ENCODE assay signal across 8 cellular contexts in genomic region chrX:102516314-102516936, GRCh38. TPM values are rescaled to one million over a fixed set of nuclear protein-coding genes. Genes with fewer than 3 reads are reported as not detected.
DNase-seq lines count a peak whose midpoint lies in the region; ATAC-seq, FAIRE-seq and TF ChIP-seq lines count a peak whose summit lies in the region.

TSS of gene TMSB15A (minus strand) at chrX:102516739.

- no peaks in the 10 kb centered on the region for H3K4me1 ChIP-seq in keratinocyte (ENCODE audit: control insufficient read depth, extremely low read depth, insufficient read depth, low read length)

- dilution Hi-C loops in keratinocyte (cut with MboI; ENCODE audit: extremely low pct_ligation_motif_present, low sequenced_read_pairs): no loop called here

- ATAC-seq in HG02588 (IDR thresholded peaks at IDR 0.05; ENCODE audit: unreplicated experiment): peak; percentile 60
- no peak for ATAC-seq in GM19023 (IDR thresholded peaks at IDR 0.05; ENCODE audit: unreplicated experiment)

- H3K9ac ChIP-seq in keratinocyte (ENCODE audit: control insufficient read depth, extremely low read depth, insufficient read depth, low read length): no peak within 1 kb of the TSS

- peak within 1 kb of the TSS; percentile 22 for H3K4me2 ChIP-seq in keratinocyte (ENCODE audit: control insufficient read depth, extremely low read depth, insufficient read depth, low read depth, low read length)

- no peak for TF ChIP-seq CTCF in keratinocyte (optimal IDR thresholded peaks at IDR 0.05 in 1 of 3, IDR thresholded peaks at IDR 0.05 in 1 of 3, conservative IDR thresholded peaks at IDR 0.05 in 1 of 3; ENCODE audit: extremely low read depth in 1 of 3, insufficient read depth in 2 of 3, low read length in 3 of 3)

- no peaks in the 10 kb centered on the region for H4K20me1 ChIP-seq in keratinocyte (ENCODE audit: control insufficient read depth, extremely low read depth, insufficient read depth, low read length)

- peak within 1 kb of the TSS; percentile 33 for H2AFZ ChIP-seq in keratinocyte (ENCODE audit: control insufficient read depth, low read length)

- no peak within 1 kb of the TSS for H3K27ac ChIP-seq in keratinocyte (ENCODE audit: control insufficient read depth, insufficient read depth, low read length)

- no peaks in the 10 kb centered on the region for H3K9me3 ChIP-seq in keratinocyte (ENCODE audit: control insufficient read depth, low read depth, low read length)

- no peaks in the 10 kb centered on the region for H3K9me1 ChIP-seq in keratinocyte (ENCODE audit: control insufficient read depth, extremely low read depth, insufficient read depth, low read length)

- no peaks in the 10 kb centered on the region for H3K36me3 ChIP-seq in keratinocyte (ENCODE audit: control insufficient read depth in 2 of 2, extremely low read depth in 1 of 2, insufficient read depth in 2 of 2, low read length in 2 of 2)

- peak within 1 kb of the TSS in 1 of 3 experiments; percentile 25 for H3K4me3 ChIP-seq in keratinocyte (ENCODE audit: control insufficient read depth in 2 of 3, extremely low read depth in 1 of 3, insufficient read depth in 2 of 3, low read depth in 1 of 3, low read length in 3 of 3)

- no peak for FAIRE-seq in keratinocyte (lab: Jason Lieb, UNC)

- DNase-seq in DMS53 treated with DMSO at 0.1 percent for 48 hours (lab: John Stamatoyannopoulos, UW; ENCODE audit: unreplicated experiment) (peak; percentile 41), NCI-H2029 treated with DMSO at 0.1 percent for 48 hours (lab: John Stamatoyannopoulos, UW) (peak; percentile 1), cerebellum (ENCODE audit: low spot score) (peak; percentile 64), keratinocyte (ENCODE audit: low read depth, low spot score) (no peak)
- peak; percentile 24 to 52 for DNase-seq in activated CD4-positive, alpha-beta T cell treated with anti-CD3 and anti-CD28 coated beads for 24 hours (ENCODE audit: low read depth in 2 of 2)
- peak; percentile 2 to 44 for DNase-seq in stimulated activated CD4-positive, alpha-beta T cell treated with anti-CD3 and anti-CD28 coated beads, Interleukin-15, amount 100 ng/mL, for 1 hour (ENCODE audit: low read depth in 1 of 2, low spot score in 1 of 2)

- peaks cover 4% of the 10 kb centered on the region for H3K27me3 ChIP-seq in keratinocyte (ENCODE audit: control insufficient read depth, extremely low read depth, insufficient read depth, low read length)

- H3K79me2 ChIP-seq in keratinocyte (ENCODE audit: control insufficient read depth, insufficient read depth, low read length): no peaks in the 10 kb centered on the region

RNA-seq across cellular contexts. Expression of gene TMSB15A, which starts in this region (rescaled TPM):
- total RNA-seq in cerebellum: 96.7 TPM
- polyA plus RNA-seq in keratinocyte: not detected in 3 replicates
- polyA plus RNA-seq in keratinocyte (2011; ENCODE audit: low read depth): not detected
- polyA plus RNA-seq in keratinocyte (2011; cell fraction: cytosol; rRNA removed): not detected in 2 replicates
- not detected in 2 replicates for polyA plus RNA-seq in keratinocyte (2011; cell fraction: nucleus; rRNA removed)
- not detected in 2 replicates for polyA plus RNA-seq in keratinocyte (2012; ENCODE audit: low replicate concordance)
- not detected in 3 replicates for polyA minus RNA-seq in keratinocyte
- not detected for polyA minus RNA-seq in keratinocyte (2011; cell fraction: cytosol; rRNA and poly(A)+ RNA removed)
- polyA minus RNA-seq in keratinocyte (2011; cell fraction: nucleus; rRNA and poly(A)+ RNA removed): not detected in 2 replicates
